Comparison of ENCODE assay signal across 18 cellular contexts in the genomic region with DNA sequence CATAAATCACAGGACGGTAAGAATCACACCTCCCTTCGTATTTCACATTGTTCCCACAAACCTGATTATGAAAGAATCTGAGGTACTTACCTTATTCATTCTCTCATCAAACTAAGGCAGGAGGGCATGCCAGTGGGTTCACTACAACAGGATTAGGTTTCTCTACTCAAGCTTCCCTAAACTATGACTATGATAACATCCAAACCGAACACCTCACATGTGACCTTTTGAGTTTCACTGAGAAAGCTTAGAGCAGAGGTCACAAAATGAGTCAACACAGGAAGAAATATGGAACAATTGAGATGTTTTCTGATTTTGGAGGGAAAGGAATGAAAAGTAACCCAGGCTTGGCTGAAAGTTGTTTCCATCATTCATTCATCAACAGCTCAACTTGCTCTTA. TPM values are rescaled to one million over a fixed set of nuclear protein-coding genes. Genes with fewer than 3 reads are reported as not detected.
DNase-seq lines count a peak whose midpoint lies in the region; ATAC-seq lines count a peak whose summit lies in the region.
"Had no signal": no experiment of that assay in that cellular context is flagged by ENCODE, and none has a peak within 500 bp of the region (broad histone marks: within the 10 kb centered on the region; RNA-seq: fewer than 3 reads in every experiment).

No MANE protein-coding gene starts in this region.

- peaks cover 28% of the 10 kb centered on the region for H3K4me1 Mint-ChIP-seq in activated naive CD4-positive, alpha-beta T cell treated with anti-CD3 and anti-CD28 coated beads for 36 hours (ENCODE audit: low read depth)
- peaks cover 23% of the 10 kb centered on the region for H3K4me1 Mint-ChIP-seq in activated CD4-positive, alpha-beta memory T cell treated with anti-CD3 and anti-CD28 coated beads for 36 hours (ENCODE audit: low read depth)
- H3K4me1 Mint-ChIP-seq in activated naive CD8-positive, alpha-beta T cell (ENCODE audit: low read depth): peaks cover 21% of the 10 kb centered on the region
- peaks cover 20 to 23% of the 10 kb centered on the region in 2 donors for H3K4me1 Mint-ChIP-seq in stimulated activated naive B cell treated with anti-CD40 and anti-IgM and Interleukin-4, amounts not matched to agents 10 μg/mL and 1 μg/mL and 100 μg/mL, for 72 hours
- H3K4me1 Mint-ChIP-seq: B cell had no signal

- POLR2A ChIA-PET in activated CD4-positive, alpha-beta memory T cell treated with anti-CD3 and anti-CD28 coated beads for 36 hours (lab: Charles Lee): interaction anchor here (0.6 to 0.8 kb wide), 2 partner anchors 16 to 19 kb away, joined by 3 read pairs; no protein-coding TSS in a partner anchor

- no peaks in the 10 kb centered on the region for H3K9me3 Mint-ChIP-seq in activated naive CD4-positive, alpha-beta T cell treated with anti-CD3 and anti-CD28 coated beads for 36 hours
- H3K9me3 Mint-ChIP-seq in activated CD4-positive, alpha-beta memory T cell treated with anti-CD3 and anti-CD28 coated beads for 36 hours: no peaks in the 10 kb centered on the region
- H3K9me3 Mint-ChIP-seq in activated naive CD8-positive, alpha-beta T cell (ENCODE audit: low read depth): no peaks in the 10 kb centered on the region
- no peaks in the 10 kb centered on the region for H3K9me3 Mint-ChIP-seq in stimulated activated naive B cell treated with anti-CD40 and anti-IgM and Interleukin-4, amounts not matched to agents 10 μg/mL and 1 μg/mL and 100 μg/mL, for 72 hours
- H3K9me3 Mint-ChIP-seq: CD4-positive, CD25-positive, alpha-beta regulatory T cell; GM23338 had no signal

- no peaks in the 10 kb centered on the region for H3K27me3 Mint-ChIP-seq in activated naive CD4-positive, alpha-beta T cell treated with anti-CD3 and anti-CD28 coated beads for 36 hours (ENCODE audit: low read depth)
- no peaks in the 10 kb centered on the region for H3K27me3 Mint-ChIP-seq in activated CD4-positive, alpha-beta memory T cell treated with anti-CD3 and anti-CD28 coated beads for 36 hours
- no peaks in the 10 kb centered on the region for H3K27me3 Mint-ChIP-seq in activated naive CD8-positive, alpha-beta T cell
- H3K27me3 Mint-ChIP-seq in stimulated activated naive B cell treated with anti-CD40 and anti-IgM and Interleukin-4, amounts not matched to agents 10 μg/mL and 1 μg/mL and 100 μg/mL, for 72 hours: no peaks in the 10 kb centered on the region
- H3K27me3 Mint-ChIP-seq: B cell; CD4-positive, CD25-positive, alpha-beta regulatory T cell had no signal

- H3K36me3 Mint-ChIP-seq in activated naive CD4-positive, alpha-beta T cell treated with anti-CD3 and anti-CD28 coated beads for 36 hours (ENCODE audit: low read depth): peaks cover 60% of the 10 kb centered on the region
- H3K36me3 Mint-ChIP-seq in activated CD4-positive, alpha-beta memory T cell treated with anti-CD3 and anti-CD28 coated beads for 36 hours: peaks cover 66% of the 10 kb centered on the region
- peaks cover 32% of the 10 kb centered on the region for H3K36me3 Mint-ChIP-seq in activated naive CD8-positive, alpha-beta T cell
- H3K36me3 Mint-ChIP-seq in stimulated activated naive B cell treated with anti-CD40 and anti-IgM and Interleukin-4, amounts not matched to agents 10 μg/mL and 1 μg/mL and 100 μg/mL, for 72 hours: peaks cover 50 to 68% of the 10 kb centered on the region in 2 donors

- H3K27me3 ChIP-seq in SJCRH30: no peaks in the 10 kb centered on the region

- no peaks in the 10 kb centered on the region for H3K9me3 ChIP-seq in SJCRH30 (replicated peaks)
- H3K9me3 ChIP-seq: Caco-2 had no signal

- peak; percentile 42 to 71 for ATAC-seq in stimulated activated naive B cell treated with anti-CD40 and anti-IgM and Interleukin-4, amounts not matched to agents 10 μg/mL and 1 μg/mL and 100 μg/mL, for 72 hours (replicated peaks)
- ATAC-seq: GM23338, HCT116 had no signal

- CTCF ChIA-PET in activated naive CD4-positive, alpha-beta T cell treated with anti-CD3 and anti-CD28 coated beads for 36 hours (lab: Charles Lee): interaction anchor here (0.6 to 1.0 kb wide), 3 partner anchors 23 to 220 kb away, joined by 3 read pairs; no protein-coding TSS in a partner anchor
- CTCF ChIA-PET in activated CD4-positive, alpha-beta memory T cell treated with anti-CD3 and anti-CD28 coated beads for 36 hours (lab: Charles Lee): interaction anchor here (0.9 to 1.6 kb wide), 4 partner anchors 16 to 302 kb away, joined by 3 to 4 read pairs (median 3); no protein-coding TSS in a partner anchor

- no peak overlapping the region for H3K27ac ChIP-seq in SJCRH30
- H3K27ac ChIP-seq: RWPE1 had no signal

- peaks cover 90% of the 10 kb centered on the region for H3K36me3 ChIP-seq in SJCRH30

- no peak overlapping the region for H3K4me3 ChIP-seq in SJCRH30
- H3K4me3 ChIP-seq: GM23338 had no signal

- peak overlapping the region; percentile 86 for H3K27ac Mint-ChIP-seq in activated naive CD4-positive, alpha-beta T cell treated with anti-CD3 and anti-CD28 coated beads for 36 hours
- H3K27ac Mint-ChIP-seq in activated CD4-positive, alpha-beta memory T cell treated with anti-CD3 and anti-CD28 coated beads for 36 hours: peak overlapping the region; percentile 57
- H3K27ac Mint-ChIP-seq in activated naive CD8-positive, alpha-beta T cell: peak overlapping the region; percentile 92
- H3K27ac Mint-ChIP-seq in stimulated activated naive B cell treated with anti-CD40 and anti-IgM and Interleukin-4, amounts not matched to agents 10 μg/mL and 1 μg/mL and 100 μg/mL, for 72 hours: peak overlapping the region; percentile 84
- H3K27ac Mint-ChIP-seq: B cell; CD4-positive, CD25-positive, alpha-beta regulatory T cell; GM23338 had no signal

- DNase-seq in activated naive CD4-positive, alpha-beta T cell treated with anti-CD3 and anti-CD28 coated beads for 36 hours: no peak
- no peak for DNase-seq in activated naive CD4-positive, alpha-beta T cell treated with Interleukin-2 at 50 U/mL for 16 hours
- DNase-seq in activated CD4-positive, alpha-beta memory T cell treated with anti-CD3 and anti-CD28 coated beads for 36 hours: peak; percentile 13
- DNase-seq in stimulated activated naive B cell treated with anti-CD40 and anti-IgM and Interleukin-4, amounts not matched to agents 10 μg/mL and 1 μg/mL and 100 μg/mL, for 72 hours: no peak
- DNase-seq in NCI-H2029 treated with DMSO at 0.1 percent for 48 hours (lab: John Stamatoyannopoulos, UW): no peak
- no peak for DNase-seq in SJCRH30
- DNase-seq: Caco-2; CD4-positive, CD25-positive, alpha-beta regulatory T cell; EL; NCI-H1417 treated with DMSO at 0.1 percent for 48 hours; NCI-H2029; NCI-H748 treated with DMSO at 0.1 percent for 48 hours; OCI-M1 had no signal

- no peak overlapping the region for H3K4me3 Mint-ChIP-seq in activated naive CD4-positive, alpha-beta T cell treated with anti-CD3 and anti-CD28 coated beads for 36 hours
- no peak overlapping the region for H3K4me3 Mint-ChIP-seq in activated CD4-positive, alpha-beta memory T cell treated with anti-CD3 and anti-CD28 coated beads for 36 hours
- peak overlapping the region; percentile 24 for H3K4me3 Mint-ChIP-seq in activated naive CD8-positive, alpha-beta T cell
- no peak overlapping the region for H3K4me3 Mint-ChIP-seq in stimulated activated naive B cell treated with anti-CD40 and anti-IgM and Interleukin-4, amounts not matched to agents 10 μg/mL and 1 μg/mL and 100 μg/mL, for 72 hours
- H3K4me3 Mint-ChIP-seq: B cell; CD4-positive, CD25-positive, alpha-beta regulatory T cell; GM23338 had no signal

- no peaks in the 10 kb centered on the region for H3K4me1 ChIP-seq in SJCRH30

- intact Hi-C loops in activated naive CD4-positive, alpha-beta T cell treated with anti-CD3 and anti-CD28 coated beads for 36 hours (cut with micrococcal nuclease): loop anchor here (1.0 kb wide), 2 partner anchors 17 to 19 kb away; no protein-coding TSS in a partner anchor
- intact Hi-C loops in activated CD4-positive, alpha-beta memory T cell treated with anti-CD3 and anti-CD28 coated beads for 36 hours (cut with micrococcal nuclease): loop anchor here (1.0 kb wide), 3 partner anchors 19 to 71 kb away; a partner anchor contains a TSS

RNA-seq across cellular contexts. Expression of a gene that starts 24.1 kb away (rescaled TPM):
- 100 to 1,000 TPM; 165 to 169 TPM for total RNA-seq in activated naive CD4-positive, alpha-beta T cell treated with anti-CD3 and anti-CD28 coated beads for 36 hours
- total RNA-seq in activated CD4-positive, alpha-beta memory T cell treated with anti-CD3 and anti-CD28 coated beads for 36 hours: 100 to 1,000 TPM; 104 to 116 TPM
- total RNA-seq in SJCRH30 (2014; rRNA removed; shearing (Covaris generic)): 96.7 and 102 TPM in 2 replicates
